Comparison of ENCODE assay signal across 1 cellular context in genomic region chr5:112012112-112012511, GRCh38.
TF ChIP-seq lines count a peak whose summit lies in the region.

No MANE protein-coding gene starts in this region.

TF ChIP-seq in GM23338, 12 proteins besides CTCF, POLR2A, EP300 and RAD21:
- TF ChIP-seq ZNF114 (CRISPR knock-in tag; IDR thresholded peaks at IDR 0.05) (no peak), STAT1 (IDR thresholded peaks at IDR 0.05; ENCODE audit: unreplicated experiment) (no peak)
